8 cellular contexts compared by ENCODE assay signal in genomic region chr1:41943717-41944116, GRCh38.
"Had no signal": no experiment of that assay in that cellular context is flagged by ENCODE, and none has a peak within 500 bp of the region (broad histone marks: within the 10 kb centered on the region; RNA-seq: fewer than 3 reads in every experiment).

No MANE protein-coding gene starts in this region.

- H3K4me3 ChIP-seq: GM23248, HAP-1 had no signal

- H3K27ac ChIP-seq: GM23248 had no signal

- FAIRE-seq: HTR-8/SVneo had no signal

- ATAC-seq: HCT116 had no signal

- H3K9me3 ChIP-seq: HAP-1 had no signal

- H3K4me1 ChIP-seq: HAP-1 had no signal

- H3K36me3 ChIP-seq: HAP-1 had no signal

- DNase-seq: GM23248, GOT3, H7, IMR-90, KBM-7 had no signal
